ENCODE assay signal across 8 cellular contexts in the genomic region with DNA sequence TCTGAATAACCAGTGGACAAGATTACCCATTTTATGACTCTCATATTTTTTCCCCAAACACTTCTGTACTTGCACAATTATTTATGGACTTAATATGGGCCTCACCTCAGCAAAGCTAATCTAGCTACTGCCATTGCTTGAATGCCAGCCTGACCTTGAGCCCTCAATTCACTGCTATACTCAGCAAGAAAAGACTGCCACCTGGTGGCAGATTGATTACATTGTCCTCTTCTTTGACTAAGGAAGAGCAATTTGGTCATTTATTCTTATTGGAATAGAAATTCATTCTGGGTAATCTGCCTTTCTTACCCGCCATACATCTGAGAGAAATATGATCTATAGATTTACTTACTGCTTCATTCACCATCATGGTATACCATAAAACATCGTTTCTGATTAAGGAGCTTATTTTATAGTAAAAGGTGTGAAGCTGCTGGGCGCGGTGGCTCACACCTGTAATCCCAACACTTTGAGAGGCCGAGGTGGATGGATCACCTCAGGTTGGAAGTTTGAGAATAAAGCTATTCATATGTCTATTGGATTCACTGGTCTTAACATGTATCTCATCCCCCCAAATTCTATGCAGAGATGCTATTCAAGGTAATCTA. TPM values are rescaled to one million over a fixed set of nuclear protein-coding genes. Genes with fewer than 3 reads are reported as not detected.
DNase-seq lines count a peak whose midpoint lies in the region; ATAC-seq and TF ChIP-seq lines count a peak whose summit lies in the region.

No MANE protein-coding gene starts in this region.

- no peaks in the 10 kb centered on the region for H4K20me1 ChIP-seq in Loucy (ENCODE audit: insufficient read depth, low read length, poor library complexity, severe bottlenecking)

- H3K4me2 ChIP-seq in Loucy (ENCODE audit: low read depth, low read length, poor library complexity, severe bottlenecking) (no peak overlapping the region), parathyroid adenoma (ENCODE audit: low read length) (peak overlapping the region; percentile 47)

- H3K79me2 ChIP-seq in Loucy (ENCODE audit: insufficient read depth, low read length) (no peaks in the 10 kb centered on the region), parathyroid adenoma (no peaks in the 10 kb centered on the region)

- H2AFZ ChIP-seq in Loucy (ENCODE audit: low read length) (no peak overlapping the region), parathyroid adenoma (peak overlapping the region; percentile 5)

- DNase-seq in Daoy (ENCODE audit: low read depth) (peak; percentile 73), RPMI7951 (ENCODE audit: low read depth) (peak; percentile 78), germinal center (ENCODE audit: low spot score) (peak; percentile 75)
- peak; percentile 58 for DNase-seq in activated naive CD4-positive, alpha-beta T cell treated with anti-CD3 and anti-CD28 coated beads, Interleukin-2, amount 50 U/mL, for 16 hours

- H3K9me3 ChIP-seq in Loucy (ENCODE audit: insufficient read depth, low read depth, low read length) (no peaks in the 10 kb centered on the region), parathyroid adenoma (ENCODE audit: control insufficient read depth, low read length) (no peaks in the 10 kb centered on the region)

- H3F3A ChIP-seq in Loucy (ENCODE audit: low read depth) = no peaks in the 10 kb centered on the region

- H3K4me3 ChIP-seq in Loucy (ENCODE audit: low read length, poor library complexity, severe bottlenecking) (no peak overlapping the region), parathyroid adenoma (ENCODE audit: low read depth, low read length) (peak overlapping the region; percentile 10)

- peaks cover 15% of the 10 kb centered on the region for H3K4me1 ChIP-seq in Loucy (ENCODE audit: insufficient read depth, low read length, poor library complexity, severe bottlenecking)
- H3K4me1 ChIP-seq in parathyroid adenoma = peaks cover 4% of the 10 kb centered on the region

- H3K27ac ChIP-seq in parathyroid adenoma = no peak overlapping the region

- H3K36me3 ChIP-seq in Loucy (ENCODE audit: insufficient read depth, low read length) = no peaks in the 10 kb centered on the region
- H3K36me3 ChIP-seq in parathyroid adenoma (ENCODE audit: control insufficient read depth, insufficient read depth, low read length) = no peaks in the 10 kb centered on the region

- H3K9me2 ChIP-seq in Loucy (replicated peaks; ENCODE audit: low read depth, low read length) = no peaks in the 10 kb centered on the region

- peak; percentile 88 for TF ChIP-seq CTCF in Loucy (conservative IDR thresholded peaks at IDR 0.05; ENCODE audit: low read length)
- peak; percentile 82 for TF ChIP-seq CTCF in parathyroid adenoma (IDR thresholded peaks at IDR 0.05)

- no peak overlapping the region for H3K9ac ChIP-seq in Loucy (ENCODE audit: low read depth, low read length, poor library complexity, severe bottlenecking)
- no peak overlapping the region for H3K9ac ChIP-seq in parathyroid adenoma

- H3K27me3 ChIP-seq in Loucy (ENCODE audit: insufficient read depth, low read length, poor library complexity, severe bottlenecking) (no peaks in the 10 kb centered on the region), parathyroid adenoma (ENCODE audit: control insufficient read depth, insufficient read depth, low read length) (no peaks in the 10 kb centered on the region)

- ATAC-seq in GM21717 (IDR thresholded peaks at IDR 0.05; ENCODE audit: unreplicated experiment) (peak; percentile 77), HG02610 (IDR thresholded peaks at IDR 0.05; ENCODE audit: unreplicated experiment) (no peak)

RNA-seq across cellular contexts. Expression of gene DIPK1A, which starts 32.9 kb away (rescaled TPM):
- 12.5 and 13.2 TPM in 2 replicates for total RNA-seq in Daoy (2014; rRNA removed; shearing (Covaris generic))
- total RNA-seq in RPMI7951 (2014; rRNA removed; shearing (Covaris generic)) = 18.3 and 21.3 TPM in 2 replicates
